Comparison of ENCODE assay signal across 14 cellular contexts in genomic region chr4:57065730-57066482, GRCh38. TPM values are rescaled to one million over a fixed set of nuclear protein-coding genes. Genes with fewer than 3 reads are reported as not detected.
DNase-seq lines count a peak whose midpoint lies in the region; ATAC-seq and TF ChIP-seq lines count a peak whose summit lies in the region.
"Had no signal": no experiment of that assay in that cellular context is flagged by ENCODE, and none has a peak within 500 bp of the region (broad histone marks: within the 10 kb centered on the region; RNA-seq: fewer than 3 reads in every experiment).

No MANE protein-coding gene starts in this region.

- no peak overlapping the region for H2AFZ ChIP-seq in mesenchymal stem cell (ENCODE audit: low read depth, low read length)

- peaks cover 1% of the 10 kb centered on the region for H3K79me1 ChIP-seq in mesenchymal stem cell (replicated peaks; ENCODE audit: low read length, poor library complexity, severe bottlenecking)

- H3K4me3 ChIP-seq in brain microvascular endothelial cell (ENCODE audit: low read depth, low read length) (peak overlapping the region; percentile 12), mesenchymal stem cell (ENCODE audit: insufficient read depth in 1 of 2, low read depth in 1 of 2, low read length in 2 of 2) (peak overlapping the region in 1 of 2 experiments; percentile 58), subcutaneous abdominal adipose tissue (ENCODE audit: low read depth in 1 of 5, low read length in 5 of 5) (peak overlapping the region in 2 of 5 donors; percentile 10 to 13)

- peak overlapping the region in 1 of 2 experiments; percentile 61 for H3K14ac ChIP-seq in mesenchymal stem cell (ENCODE audit: low read length in 2 of 2)

- H3K27me3 ChIP-seq in brain microvascular endothelial cell (replicated peaks): no peaks in the 10 kb centered on the region
- H3K27me3 ChIP-seq in mesenchymal stem cell (ENCODE audit: control insufficient read depth in 1 of 2, insufficient read depth in 1 of 2, low read length in 2 of 2): no peaks in the 10 kb centered on the region
- no peaks in the 10 kb centered on the region for H3K27me3 ChIP-seq in subcutaneous abdominal adipose tissue (ENCODE audit: control insufficient read depth in 5 of 5, insufficient read depth in 4 of 5, low read length in 5 of 5)

- DNase-seq in HS-27A (ENCODE audit: low read depth) (peak; percentile 31), brain microvascular endothelial cell (no peak), mesenchymal stem cell (peak; percentile 56), medulla oblongata (ENCODE audit: extremely low spot score) (no peak), NCI-H446 (lab: John Stamatoyannopoulos, UW) (no peak)
- DNase-seq: activated CD8-positive, alpha-beta memory T cell treated with anti-CD3 and anti-CD28 coated beads, Interleukin-2, amount 50 U/mL, for 48 hours; COR-L47; NCI-H2029 treated with DMSO at 0.1 percent for 48 hours; nucleus accumbens; OCI-M1 had no signal

- peak overlapping the region; percentile 58 for H4K91ac ChIP-seq in mesenchymal stem cell (ENCODE audit: low read length)

- H3K4ac ChIP-seq in mesenchymal stem cell (ENCODE audit: low read depth in 1 of 2, low read length in 2 of 2): peak overlapping the region in 1 of 2 experiments; percentile 60

- peak overlapping the region; percentile 5 for H2BK5ac ChIP-seq in mesenchymal stem cell (ENCODE audit: low read depth, low read length, poor library complexity, severe bottlenecking)

- H3K23ac ChIP-seq in mesenchymal stem cell (ENCODE audit: low read length in 2 of 2): no peak overlapping the region

- peak overlapping the region; percentile 61 for H3K9ac ChIP-seq in mesenchymal stem cell (ENCODE audit: low read length)
- no peak overlapping the region for H3K9ac ChIP-seq in subcutaneous abdominal adipose tissue (ENCODE audit: low read length in 5 of 5)

- peak overlapping the region; percentile 12 to 44 for H2BK12ac ChIP-seq in mesenchymal stem cell (ENCODE audit: low read length in 2 of 2)

- in situ Hi-C loops in brain microvascular endothelial cell (cut with HindIII; ENCODE audit: low pct_ligation_motif_present, low sequenced_read_pairs): no loop called here

- H3K36me3 ChIP-seq in brain microvascular endothelial cell (replicated peaks): peaks cover 35% of the 10 kb centered on the region
- peaks cover 0 to 27% of the 10 kb centered on the region in 2 experiments for H3K36me3 ChIP-seq in mesenchymal stem cell (ENCODE audit: control insufficient read depth in 1 of 2, insufficient read depth in 2 of 2, low read depth in 1 of 2, low read length in 2 of 2)
- H3K36me3 ChIP-seq in subcutaneous abdominal adipose tissue (ENCODE audit: control insufficient read depth in 5 of 5, insufficient read depth in 5 of 5, low read length in 5 of 5): peaks cover 0 to 5% (median 0%) of the 10 kb centered on the region in 5 donors

- peak overlapping the region; percentile 57 for H4K8ac ChIP-seq in mesenchymal stem cell (ENCODE audit: low read length)

- H3K9me3 ChIP-seq in mesenchymal stem cell (ENCODE audit: control insufficient read depth, low read length) (no peaks in the 10 kb centered on the region), subcutaneous abdominal adipose tissue (ENCODE audit: control insufficient read depth in 5 of 5, low read length in 5 of 5) (no peaks in the 10 kb centered on the region)

- peak overlapping the region; percentile 21 for H2AK5ac ChIP-seq in mesenchymal stem cell (ENCODE audit: low read length, severe bottlenecking)

- 65% methylated on average over 4 of the region's 5 CpGs for WGBS in mesenchymal stem cell

- H3K4me1 ChIP-seq in mesenchymal stem cell (ENCODE audit: control insufficient read depth, insufficient read depth, low read depth, low read length): peaks cover 31% of the 10 kb centered on the region
- H3K4me1 ChIP-seq in subcutaneous abdominal adipose tissue (ENCODE audit: control insufficient read depth in 5 of 5, insufficient read depth in 5 of 5, low read length in 5 of 5): peaks cover 2 to 29% (median 12%) of the 10 kb centered on the region in 5 donors

- peak; percentile 18 for TF ChIP-seq CTCF in brain microvascular endothelial cell (IDR thresholded peaks at IDR 0.05; ENCODE audit: low read depth, low read length, missing control alignments)

- H3K18ac ChIP-seq in mesenchymal stem cell (ENCODE audit: low read depth in 1 of 2, low read length in 2 of 2): peak overlapping the region; percentile 0 to 44

- H3K27ac ChIP-seq in brain microvascular endothelial cell: peak overlapping the region; percentile 82
- peak overlapping the region; percentile 70 for H3K27ac ChIP-seq in mesenchymal stem cell (ENCODE audit: low read length, poor library complexity, severe bottlenecking)
- peak overlapping the region; percentile 37 for H3K27ac ChIP-seq in subcutaneous abdominal adipose tissue (ENCODE audit: low read depth, low read length)

- H3K4me2 ChIP-seq in mesenchymal stem cell (ENCODE audit: low read length, poor library complexity, severe bottlenecking): peak overlapping the region; percentile 37

- H2BK15ac ChIP-seq in mesenchymal stem cell (ENCODE audit: low read depth, poor library complexity, severe bottlenecking): peak overlapping the region; percentile 64

- no peak overlapping the region for H2BK120ac ChIP-seq in mesenchymal stem cell (ENCODE audit: low read depth, low read length)

- ATAC-seq in GM19023 (IDR thresholded peaks at IDR 0.05; ENCODE audit: unreplicated experiment): no peak
- no peak for ATAC-seq in HG03139 (IDR thresholded peaks at IDR 0.05; ENCODE audit: unreplicated experiment)

RNA-seq across cellular contexts. Expression of gene IGFBP7, which starts 44.3 kb away (rescaled TPM):
- polyA plus RNA-seq in mesenchymal stem cell (2013, experiment 1 of 2): 2,552 TPM
- 3,066 TPM for polyA plus RNA-seq in mesenchymal stem cell (2013, experiment 2 of 2)
- polyA plus RNA-seq: IgD-negative memory B cell had no signal

Comparison
In these comparisons a context has a peak if more than half of its experiments do, and no peak if none do; other contexts are left out.
1. DNase-seq: peak in HS-27A (single experiment) and mesenchymal stem cell (single experiment); none in brain microvascular endothelial cell (single experiment), medulla oblongata (single experiment) and NCI-H446 (0 of 2).
2. Peak in every context shown above with its lines, with median percentiles within 50 percentile points of each other: H3K27ac ChIP-seq.